Comparison of ENCODE assay signal across 10 cellular contexts in the genomic region with DNA sequence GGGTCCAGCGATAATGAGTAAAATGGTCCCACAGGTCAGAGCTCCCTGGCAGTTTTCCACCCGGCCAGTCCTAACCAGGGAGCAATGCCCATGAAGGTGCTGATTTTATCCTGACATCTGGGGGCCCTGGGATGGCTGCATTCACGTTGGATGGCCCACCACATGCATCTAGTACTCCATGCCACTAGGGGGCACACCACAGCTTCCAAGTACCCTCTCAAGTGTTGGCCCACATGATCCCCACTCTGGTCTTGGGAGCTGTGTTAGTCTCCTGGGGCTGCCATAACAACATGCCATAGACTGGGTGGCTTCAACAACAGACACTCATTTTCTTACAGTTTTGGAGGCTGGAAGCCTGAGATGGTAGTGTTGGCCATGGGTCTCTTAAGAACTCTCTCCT.
A peak's percentile ranks its signal among the peaks of the same experiment; 100 is the strongest.
DNase-seq lines count a peak whose midpoint lies in the region; ATAC-seq and TF ChIP-seq lines count a peak whose summit lies in the region.
"Had no signal": no experiment of that assay in that cellular context is flagged by ENCODE, and none has a peak within 500 bp of the region (broad histone marks: within the 10 kb centered on the region; RNA-seq: fewer than 3 reads in every experiment).

No MANE protein-coding gene starts in this region.

- DNase-seq in COLO668 (lab: John Stamatoyannopoulos, UW; ENCODE audit: unreplicated experiment): peak; percentile 23
- peak; percentile 36 for DNase-seq in left kidney (ENCODE audit: low read depth, low spot score)
- no peak for DNase-seq in HuH-7.5 (ENCODE audit: low spot score)
- no peak for DNase-seq in D341Med (ENCODE audit: low spot score)
- DNase-seq in tibial artery: no peak
- DNase-seq: naive B cell, NCI-H446 had no signal

- TF ChIP-seq CTCF in HEK293 (tag by site-specific recombination; IDR thresholded peaks at IDR 0.05) (no peak), VCaP (conservative IDR thresholded peaks at IDR 0.05) (peak; percentile 40; the same call in 1 of the 2 replicates), tibial artery (IDR thresholded peaks at IDR 0.05) (no peak)

- POLR2A ChIA-PET in HEK293 (lab: Yijun Ruan, JAX): interaction anchor here (0.9 kb wide), 1 partner anchor 225 kb away, joined by 3 read pairs; the partner anchor contains the start of gene SLCO3A1

- H3K4me1 ChIP-seq in HEK293 (ENCODE audit: control insufficient read depth, insufficient read depth, low read length): no peaks in the 10 kb centered on the region
- H3K4me1 ChIP-seq in tibial artery: peaks cover 0 to 25% (median 5%) of the 10 kb centered on the region in 4 donors

- H3K36me3 ChIP-seq in HEK293 (ENCODE audit: control insufficient read depth in 2 of 2, insufficient read depth in 1 of 2, low read length in 2 of 2): no peaks in the 10 kb centered on the region
- H3K36me3 ChIP-seq in tibial artery: no peaks in the 10 kb centered on the region

- no peak overlapping the region for H3K4me3 ChIP-seq in HEK293 (ENCODE audit: low read depth, low read length)
- H3K4me3 ChIP-seq in tibial artery: no peak overlapping the region

- ATAC-seq in GM19397 (IDR thresholded peaks at IDR 0.05; ENCODE audit: unreplicated experiment): no peak

- H3K27me3 ChIP-seq in tibial artery: no peaks in the 10 kb centered on the region

- H3K9me3 ChIP-seq in HEK293 (ENCODE audit: control insufficient read depth, insufficient read depth, low read depth, low read length) (no peaks in the 10 kb centered on the region), tibial artery (no peaks in the 10 kb centered on the region)

- intact Hi-C loops in tibial artery (cut with DNase I; ENCODE audit: low total_unique reads): loop anchor here (5.0 to 10.0 kb wide), 3 partner anchors 194 to 374 kb away; partner anchors contain the start of gene SLCO3A1

- H3K27ac ChIP-seq in HEK293 (ENCODE audit: extremely low read depth, low read depth, low read length): no peak overlapping the region
- H3K27ac ChIP-seq in VCaP: no peak overlapping the region
- H3K27ac ChIP-seq in tibial artery: no peak overlapping the region

- CTCF ChIA-PET in HEK293 (lab: Yijun Ruan, JAX): interaction anchor here (0.6 to 5.6 kb wide), 25 partner anchors 11 to 1402 kb away, joined by 3 to 74 read pairs (median 4); partner anchors contain the start of gene SLCO3A1

TF ChIP-seq in HEK293, 187 proteins besides CTCF, POLR2A, EP300 and RAD21:
- no peak for TF ChIP-seq ZNF132 (tag by site-specific recombination; IDR thresholded peaks at IDR 0.05; ENCODE audit: borderline replicate concordance)
- TF ChIP-seq MZF1 (tag by site-specific recombination; IDR thresholded peaks at IDR 0.05; ENCODE audit: borderline replicate concordance): 0 out of 2 replicates have a peak, but pooled peaks have one; percentile 21
- TF ChIP-seq ZNF645 (tag by site-specific recombination; IDR thresholded peaks at IDR 0.05): no peak
- TF ChIP-seq PBX3 (CRISPR knock-in tag; IDR thresholded peaks at IDR 0.05): no peak
- TF ChIP-seq ZNF768 (tag by site-specific recombination; IDR thresholded peaks at IDR 0.05): no peak
- no peak for TF ChIP-seq PRDM1 (tag by site-specific recombination; IDR thresholded peaks at IDR 0.05)

Comparison
In these comparisons a context has a peak if more than half of its experiments do, and no peak if none do; other contexts are left out.
1. DNase-seq: peak in COLO668 (single experiment) and left kidney (single experiment); none in HuH-7.5 (single experiment), D341Med (single experiment) and tibial artery (0 of 2).